Comparison of ENCODE assay signal across 8 cellular contexts in the genomic region with DNA sequence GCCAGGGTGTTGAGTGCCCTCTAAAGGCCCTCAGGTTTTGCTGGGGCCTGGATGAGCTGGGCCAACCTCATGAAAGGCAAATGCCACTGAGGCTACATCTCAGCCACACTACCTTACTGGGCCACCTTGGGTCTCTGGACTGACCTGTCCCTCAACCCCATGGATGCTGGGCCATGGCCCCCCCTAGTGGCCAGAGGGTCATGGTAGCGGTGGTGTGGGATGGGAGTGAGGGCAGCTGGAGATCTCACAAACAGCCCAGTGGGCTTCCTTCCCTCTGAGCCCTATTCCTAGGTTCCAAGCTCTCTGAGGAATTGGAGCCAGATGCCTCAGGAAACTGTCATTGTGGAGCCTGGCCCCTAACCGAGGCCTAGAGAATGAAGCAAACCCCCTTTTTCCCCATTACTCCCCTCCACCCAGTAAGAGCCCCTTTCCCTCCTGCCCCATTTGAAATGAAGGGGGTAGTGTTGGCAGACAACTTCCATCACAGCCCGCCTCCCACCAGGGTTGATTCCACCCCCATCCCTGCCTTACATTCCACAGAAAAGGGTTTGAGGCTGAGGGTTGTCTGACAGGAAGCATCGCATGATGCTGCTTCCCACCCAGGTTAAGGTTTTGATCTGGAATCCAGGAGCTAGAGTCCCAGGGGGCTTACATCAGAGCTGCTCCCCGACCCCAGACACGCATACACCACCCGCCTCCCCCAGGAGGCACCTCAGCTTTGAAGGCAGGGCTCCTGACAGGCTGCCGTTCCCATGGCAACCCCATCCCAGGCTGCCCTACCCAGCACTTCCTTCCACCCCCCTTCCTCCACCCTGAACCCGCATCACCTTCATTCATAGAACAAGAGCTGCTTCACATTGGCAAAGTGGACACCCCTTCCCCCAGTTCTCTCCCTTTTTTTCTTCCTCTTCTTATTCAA.
DNase-seq lines count a peak whose midpoint lies in the region; ATAC-seq and TF ChIP-seq lines count a peak whose summit lies in the region.

No MANE protein-coding gene starts in this region.

- DNase-seq in AG09309 (ENCODE audit: low read depth) (no peak), GM19240 (ENCODE audit: insufficient read length, low spot score) (peak; percentile 35), Panc1 (ENCODE audit: low read depth, low spot score) (peak; percentile 22), left ventricle myocardium inferior (peak; percentile 55), spleen (peak; percentile 84), sigmoid colon (no peak)
- DNase-seq in activated naive CD4-positive, alpha-beta T cell treated with Interleukin-2 at 50 U/mL for 16 hours = peak; percentile 41

- CTCF ChIA-PET in Panc1 (lab: Charles Lee) = interaction anchor here (0.6 to 1.0 kb wide), 3 partner anchors 26 to 113 kb away, joined by 3 to 11 read pairs (median 4); no protein-coding TSS in a partner anchor

- TF ChIP-seq CTCF in AG09309 (IDR thresholded peaks at IDR 0.05; ENCODE audit: control insufficient read depth, insufficient read depth, low read depth, low read length, missing control alignments) (peak; percentile 74), Panc1 (IDR thresholded peaks at IDR 0.05) (peak; percentile 86), left ventricle myocardium inferior (IDR thresholded peaks at IDR 0.05; ENCODE audit: borderline replicate concordance) (peak; percentile 71), spleen (IDR thresholded peaks at IDR 0.05 in 8 of 11, conservative IDR thresholded peaks at IDR 0.05 in 3 of 11) (peak in 9 of 11 experiments; percentile 11 to 72 (median 53)), sigmoid colon (IDR thresholded peaks at IDR 0.05) (peak in 1 of 4 experiments; percentile 32)

- 59 to 73% (median 63%) methylated on average over 8 to 9 of the region's 9 CpGs for WGBS in spleen, 5 donors
- WGBS in sigmoid colon, 2 donors = 62 to 69% methylated on average over 9 of the region's 9 CpGs

- H3K27ac ChIP-seq in Panc1 (ENCODE audit: low read length) = no peak overlapping the region
- peak overlapping the region; percentile 86 for H3K27ac ChIP-seq in left ventricle myocardium inferior (replicated peaks)
- H3K27ac ChIP-seq in spleen = no peak overlapping the region
- H3K27ac ChIP-seq in sigmoid colon = no peak overlapping the region

- BruUV-seq in Panc1 (replicated peaks; lab: Mats Ljungman, UMichigan) = no TSS peak

- intact Hi-C loops in Panc1 (cut with micrococcal nuclease; ENCODE audit: unreplicated experiment) = loop anchor here (2.0 kb wide), 1 partner anchor 112 kb away; no protein-coding TSS in a partner anchor
- intact Hi-C loops in left ventricle myocardium inferior (cut with micrococcal nuclease) = loop anchor here (10.0 kb wide), 1 partner anchor 110 kb away; no protein-coding TSS in a partner anchor
- intact Hi-C loops in spleen (cut with DNase I; ENCODE audit: low total_unique reads) = no loop called here
- intact Hi-C loops in sigmoid colon (cut with DNase I) = no loop called here

- ATAC-seq in Panc1 (peak; percentile 89), HG03378 (IDR thresholded peaks at IDR 0.05; ENCODE audit: unreplicated experiment) (no peak)

- no peak for TF ChIP-seq EP300 in sigmoid colon (IDR thresholded peaks at IDR 0.05)

- H3K4me3 ChIP-seq in AG09309 (ENCODE audit: control insufficient read depth, low read depth, low read length) (no peak overlapping the region), Panc1 (ENCODE audit: low read depth in 2 of 2, low read length in 2 of 2) (no peak overlapping the region), left ventricle myocardium inferior (no peak overlapping the region), spleen (no peak overlapping the region), sigmoid colon (no peak overlapping the region)

- H3K27me3 ChIP-seq in Panc1 (ENCODE audit: control insufficient read depth, insufficient read depth, low read length) (no peaks in the 10 kb centered on the region), left ventricle myocardium inferior (ENCODE audit: low read depth) (peaks cover 76% of the 10 kb centered on the region), spleen (replicated peaks in 1 of 7) (peaks cover 0 to 63% (median 11%) of the 10 kb centered on the region in 7 donors), sigmoid colon (peaks cover 6 to 57% (median 11%) of the 10 kb centered on the region in 3 donors)

- no peaks in the 10 kb centered on the region for H3K36me3 ChIP-seq in Panc1 (ENCODE audit: control insufficient read depth, insufficient read depth, low read length)
- H3K36me3 ChIP-seq in left ventricle myocardium inferior = no peaks in the 10 kb centered on the region
- no peaks in the 10 kb centered on the region for H3K36me3 ChIP-seq in spleen
- no peaks in the 10 kb centered on the region for H3K36me3 ChIP-seq in sigmoid colon

- no peak for TF ChIP-seq POLR2A in spleen (IDR thresholded peaks at IDR 0.05)
- no peak for TF ChIP-seq POLR2A in sigmoid colon (IDR thresholded peaks at IDR 0.05)

- in situ Hi-C loops in Panc1 (cut with HindIII; ENCODE audit: low pct_unique_long_range_greater_than_20kb, low sequenced_read_pairs) = no loop called here

- H3K9me3 ChIP-seq in Panc1 (ENCODE audit: control insufficient read depth, insufficient read depth, low read depth, low read length) (no peaks in the 10 kb centered on the region), left ventricle myocardium inferior (replicated peaks) (no peaks in the 10 kb centered on the region), spleen (no peaks in the 10 kb centered on the region), sigmoid colon (no peaks in the 10 kb centered on the region)

- POLR2A ChIA-PET in Panc1 (lab: Charles Lee) = no interaction called here

- H3K4me1 ChIP-seq in Panc1 (ENCODE audit: control insufficient read depth, insufficient read depth, low read length) (no peaks in the 10 kb centered on the region), left ventricle myocardium inferior (peaks cover 70% of the 10 kb centered on the region), spleen (peaks cover 0 to 9% (median 0%) of the 10 kb centered on the region in 6 donors), sigmoid colon (peaks cover 0 to 9% (median 7%) of the 10 kb centered on the region in 4 donors)

Comparison
In these comparisons a context has a peak if more than half of its experiments do, and no peak if none do; other contexts are left out.
1. DNase-seq: peak in GM19240 (single experiment), Panc1 (single experiment), activated naive CD4-positive, alpha-beta T cell treated with Interleukin-2 at 50 U/mL for 16 hours (single experiment), left ventricle myocardium inferior (single experiment) and spleen (single experiment); none in AG09309 (single experiment) and sigmoid colon (single experiment).
2. intact Hi-C loops: an anchor here in Panc1 (2.0 kb wide) and left ventricle myocardium inferior (10.0 kb wide); none called in spleen and sigmoid colon.